8 cellular contexts compared by ENCODE assay signal in the genomic region with DNA sequence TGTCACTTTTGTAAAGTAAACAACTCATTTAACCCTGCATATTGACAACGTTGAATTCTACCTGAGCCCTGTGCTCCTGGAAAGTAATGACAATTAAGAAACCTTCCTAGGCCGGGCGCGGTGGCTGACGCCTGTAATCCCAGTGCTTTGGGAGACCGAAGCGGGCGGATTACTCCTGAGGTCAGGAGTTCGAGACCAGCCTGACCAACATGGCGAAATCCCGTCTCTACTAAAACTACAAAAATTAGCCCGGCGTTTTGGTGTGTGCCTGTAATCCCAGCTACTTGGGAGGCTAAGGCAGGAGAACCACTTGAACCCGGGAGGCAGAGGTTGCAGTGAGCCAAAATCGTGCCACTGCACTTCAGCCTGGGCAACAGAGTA. TPM values are rescaled to one million over a fixed set of nuclear protein-coding genes. Genes with fewer than 3 reads are reported as not detected.
DNase-seq lines count a peak whose midpoint lies in the region; ATAC-seq, FAIRE-seq and TF ChIP-seq lines count a peak whose summit lies in the region.
"Not testable (repeated sequence)": the region's sequence is repeated elsewhere in the genome, so short reads cannot be mapped to it uniquely, and the experiment has no call there.

No MANE protein-coding gene starts in this region.

- H3K23ac ChIP-seq in H1 (ENCODE audit: insufficient read length), result not testable (repeated sequence)

- not testable (repeated sequence) for H3K79me1 ChIP-seq in H1 (ENCODE audit: low read depth, low read length)

- POLR2A ChIA-PET in activated CD8-positive, alpha-beta T cell treated with anti-CD3 and anti-CD28 coated beads, Interleukin-2, amount 10 ng/mL, durations not matched to agents 7 days and 5 days (lab: Charles Lee), result interaction anchor here (0.9 kb wide), 1 partner anchor 20 kb away, joined by 3 read pairs; no protein-coding TSS in a partner anchor
- POLR2A ChIA-PET in H1 (lab: Charles Lee; ENCODE audit: partially characterized antibody), result interaction anchor here (0.7 to 1.4 kb wide), 3 partner anchors 12 to 149 kb away, joined by 3 to 4 read pairs (median 3); partner anchors contain the start of gene CUL5

- H2BK20ac ChIP-seq in H1 (ENCODE audit: low read length), result not testable (repeated sequence)

- H3K79me2 ChIP-seq in H1 (ENCODE audit: control insufficient read depth in 1 of 2, insufficient read depth in 2 of 2, low read length in 2 of 2), result peaks cover 0 to 17% of the 10 kb centered on the region in 2 experiments; a peak in 2 of 4 replicates

- H3K4me2 ChIP-seq in BLaER1 (peak overlapping the region; percentile 84), H1 (ENCODE audit: insufficient read depth in 1 of 2, low read depth in 2 of 2, low read length in 2 of 2) (peak overlapping the region; percentile 89 to 93; a peak in 3 of 4 replicates)

- intact Hi-C loops in lower lobe of right lung (cut with DNase I); psoas muscle (cut with DNase I): not testable (repeated sequence)

- H3K27ac Mint-ChIP-seq in T-helper 1 cell treated with Interleukin-12 subunit alpha and Interleukin-12 subunit beta and Interleukin-4 antibody, amounts not matched to agents 30 μg/mL and 1 μg/mL, for 36 hours; activated CD8-positive, alpha-beta T cell treated with anti-CD3 and anti-CD28 coated beads, Interleukin-2, amount 10 ng/mL, durations not matched to agents 7 days and 5 days: not testable (repeated sequence)

- not testable (repeated sequence) for H2BK12ac ChIP-seq in H1 (ENCODE audit: low read depth, low read length)

- H3K9me3 ChIP-seq in BLaER1; H1 (ENCODE audit: insufficient read depth in 2 of 2, low read depth in 1 of 2, low read length in 1 of 2); lower lobe of right lung; psoas muscle: not testable (repeated sequence)

- TF ChIP-seq CTCF in HFF-Myc (IDR thresholded peaks at IDR 0.05; ENCODE audit: low read depth, low read length, missing control alignments); H1 (IDR thresholded peaks at IDR 0.05; ENCODE audit: control extremely low read depth in 1 of 3, insufficient read depth in 1 of 3, low read depth in 1 of 3, low read length in 3 of 3); lower lobe of right lung (IDR thresholded peaks at IDR 0.05); psoas muscle (IDR thresholded peaks at IDR 0.05): not testable (repeated sequence)

- whole genome bisulfite sequencing in H1 (ENCODE audit: extremely low coverage in 1 of 2, insufficient coverage in 1 of 2, insufficient read length in 1 of 2, insufficient replicate concordance in 2 of 2, low coverage in 1 of 2, low lambda C conversion rate in 2 of 2, missing lambda C conversion rate in 1 of 2), 2 experiments, result 87% methylated on average over 15 of the region's 15 CpGs; no CpG with 5 or more reads in 1 of the 2 experiments
- 82 to 84% (median 84%) methylated on average over 15 of the region's 15 CpGs for WGBS in psoas muscle, 3 donors

- not testable (repeated sequence) for FAIRE-seq in H1 (lab: Jason Lieb, UNC)

- not testable (repeated sequence) for H2AK5ac ChIP-seq in H1 (ENCODE audit: low read depth, low read length)

- H2BK15ac ChIP-seq in H1 (ENCODE audit: low read length), result not testable (repeated sequence)

- H2BK5ac ChIP-seq in H1 (ENCODE audit: low read depth, low read length), result not testable (repeated sequence)

- CTCF ChIA-PET in activated CD8-positive, alpha-beta T cell treated with anti-CD3 and anti-CD28 coated beads, Interleukin-2, amount 10 ng/mL, durations not matched to agents 7 days and 5 days (lab: Charles Lee), result interaction anchor here (1.5 kb wide), 1 partner anchor 12 kb away, joined by 3 read pairs; no protein-coding TSS in a partner anchor
- CTCF ChIA-PET in H1 (lab: Charles Lee; ENCODE audit: partially characterized antibody), result interaction anchor here (0.8 to 1.1 kb wide), 2 partner anchors 9 to 768 kb away, joined by 3 to 4 read pairs; no protein-coding TSS in a partner anchor

- not testable (repeated sequence) for H3K14ac ChIP-seq in H1 (ENCODE audit: insufficient read length)

- H2BK120ac ChIP-seq in H1 (replicated peaks; ENCODE audit: low read depth, low read length), result not testable (repeated sequence)

- not testable (repeated sequence) for H3K27me3 ChIP-seq in BLaER1; H1 (replicated peaks in 1 of 4; ENCODE audit: control insufficient read depth in 3 of 4, extremely low read depth in 1 of 4, insufficient read depth in 3 of 4, low read length in 3 of 4); lower lobe of right lung (ENCODE audit: low read depth); psoas muscle (ENCODE audit: insufficient read depth in 3 of 3, low read length in 2 of 3)

- not testable (repeated sequence) for H4K8ac ChIP-seq in H1 (ENCODE audit: extremely low read depth, insufficient read depth, low read length)

- peaks cover 16% of the 10 kb centered on the region for H3K27me3 Mint-ChIP-seq in T-helper 1 cell treated with Interleukin-12 subunit alpha and Interleukin-12 subunit beta and Interleukin-4 antibody, amounts not matched to agents 30 μg/mL and 1 μg/mL, for 36 hours (ENCODE audit: low read depth)
- not testable (repeated sequence) for H3K27me3 Mint-ChIP-seq in activated CD8-positive, alpha-beta T cell treated with anti-CD3 and anti-CD28 coated beads, Interleukin-2, amount 10 ng/mL, durations not matched to agents 7 days and 5 days (ENCODE audit: low read depth)

- not testable (repeated sequence) for H3K36me3 Mint-ChIP-seq in T-helper 1 cell treated with Interleukin-12 subunit alpha and Interleukin-12 subunit beta and Interleukin-4 antibody, amounts not matched to agents 30 μg/mL and 1 μg/mL, for 36 hours (ENCODE audit: low read depth); activated CD8-positive, alpha-beta T cell treated with anti-CD3 and anti-CD28 coated beads, Interleukin-2, amount 10 ng/mL, durations not matched to agents 7 days and 5 days (ENCODE audit: low read depth)

- peaks cover 20% of the 10 kb centered on the region for H4K20me1 ChIP-seq in BLaER1
- not testable (repeated sequence) for H4K20me1 ChIP-seq in H1 (replicated peaks in 1 of 2; ENCODE audit: control insufficient read depth in 1 of 2, insufficient read depth in 2 of 2, low read length in 2 of 2)

- H2AFZ ChIP-seq in H1 (ENCODE audit: low read length), result not testable (repeated sequence)

- H3K4ac ChIP-seq in H1 (replicated peaks; ENCODE audit: insufficient read length, low read depth, low read length), result not testable (repeated sequence)

- H3K56ac ChIP-seq in H1 (replicated peaks; ENCODE audit: insufficient read length, low read depth, low read length), result not testable (repeated sequence)

- not testable (repeated sequence) for H4K5ac ChIP-seq in H1 (ENCODE audit: insufficient read length, low read depth, low read length)

- not testable (repeated sequence) for H3K36me3 ChIP-seq in BLaER1; H1 (ENCODE audit: control insufficient read depth in 2 of 4, insufficient read depth in 4 of 4, low read length in 3 of 4); lower lobe of right lung; psoas muscle (ENCODE audit: insufficient read depth in 1 of 2, low read depth in 1 of 2)

- not testable (repeated sequence) for H3K27ac ChIP-seq in BLaER1; H1 (ENCODE audit: low read depth, low read length); lower lobe of right lung; psoas muscle

- not testable (repeated sequence) for DNase-seq in HFF-Myc (ENCODE audit: extremely low read depth, low read depth); activated CD8-positive, alpha-beta T cell treated with anti-CD3 and anti-CD28 coated beads, Interleukin-2, amount 10 ng/mL, durations not matched to agents 7 days and 5 days; H1 (ENCODE audit: low read depth in 1 of 2, low spot score in 2 of 2); lower lobe of right lung; psoas muscle
- DNase-seq in NCI-H748 (lab: John Stamatoyannopoulos, UW; ENCODE audit: unreplicated experiment), result peak; percentile 19

- H3K4me1 ChIP-seq in BLaER1 (peaks cover 12% of the 10 kb centered on the region), lower lobe of right lung (peaks cover 22% of the 10 kb centered on the region)
- H3K4me1 ChIP-seq in H1 (replicated peaks in 1 of 4; ENCODE audit: control insufficient read depth in 3 of 4, insufficient read depth in 4 of 4, low read length in 3 of 4); psoas muscle: not testable (repeated sequence)

- H3K4me1 Mint-ChIP-seq in T-helper 1 cell treated with Interleukin-12 subunit alpha and Interleukin-12 subunit beta and Interleukin-4 antibody, amounts not matched to agents 30 μg/mL and 1 μg/mL, for 36 hours (ENCODE audit: low read depth), result peaks cover 15% of the 10 kb centered on the region
- peaks cover 25% of the 10 kb centered on the region for H3K4me1 Mint-ChIP-seq in activated CD8-positive, alpha-beta T cell treated with anti-CD3 and anti-CD28 coated beads, Interleukin-2, amount 10 ng/mL, durations not matched to agents 7 days and 5 days (ENCODE audit: low read depth)

- not testable (repeated sequence) for H3K9ac ChIP-seq in BLaER1; H1 (replicated peaks in 1 of 4; ENCODE audit: extremely low read depth in 1 of 4, low read depth in 3 of 4, low read length in 3 of 4)

- H3K4me3 ChIP-seq in BLaER1, result not testable (repeated sequence)
- H3K4me3 ChIP-seq in HFF-Myc (replicated peaks; ENCODE audit: low read depth, low read length), result peak overlapping the region; percentile 94
- peak overlapping the region in 1 of 4 experiments; percentile 85; a peak in 3 of 8 replicates for H3K4me3 ChIP-seq in H1 (ENCODE audit: extremely low read depth in 1 of 4, insufficient read depth in 2 of 4, low read depth in 3 of 4, low read length in 4 of 4)
- H3K4me3 ChIP-seq in lower lobe of right lung, result peak overlapping the region; percentile 81
- H3K4me3 ChIP-seq in psoas muscle, result peak overlapping the region; percentile 81

- H3K9me3 Mint-ChIP-seq in T-helper 1 cell treated with Interleukin-12 subunit alpha and Interleukin-12 subunit beta and Interleukin-4 antibody, amounts not matched to agents 30 μg/mL and 1 μg/mL, for 36 hours; activated CD8-positive, alpha-beta T cell treated with anti-CD3 and anti-CD28 coated beads, Interleukin-2, amount 10 ng/mL, durations not matched to agents 7 days and 5 days (ENCODE audit: insufficient read depth): not testable (repeated sequence)

- not testable (repeated sequence) for TF ChIP-seq RAD21 in H1 (IDR thresholded peaks at IDR 0.05 in 1 of 2, conservative IDR thresholded peaks at IDR 0.05 in 1 of 2; ENCODE audit: low read depth in 2 of 2, low read length in 2 of 2)

- H4K91ac ChIP-seq in H1 (replicated peaks; ENCODE audit: insufficient read length, low read length), result not testable (repeated sequence)

- peak overlapping the region; percentile 96 for H3K4me3 Mint-ChIP-seq in T-helper 1 cell treated with Interleukin-12 subunit alpha and Interleukin-12 subunit beta and Interleukin-4 antibody, amounts not matched to agents 30 μg/mL and 1 μg/mL, for 36 hours
- H3K4me3 Mint-ChIP-seq in activated CD8-positive, alpha-beta T cell treated with anti-CD3 and anti-CD28 coated beads, Interleukin-2, amount 10 ng/mL, durations not matched to agents 7 days and 5 days, result peak overlapping the region; percentile 93

- not testable (repeated sequence) for TF ChIP-seq EP300 in H1 (IDR thresholded peaks at IDR 0.05; ENCODE audit: borderline replicate concordance in 1 of 2, low read depth in 2 of 2, low read length in 2 of 2)

- H3K23me2 ChIP-seq in H1 (ENCODE audit: low read depth, low read length), result peaks cover 18% of the 10 kb centered on the region

- not testable (repeated sequence) for H3K18ac ChIP-seq in H1 (ENCODE audit: extremely low read depth, low read length)

- TF ChIP-seq POLR2A in H1 (IDR thresholded peaks at IDR 0.05; ENCODE audit: control extremely low read depth in 1 of 2, low read depth in 2 of 2, low read length in 2 of 2), result not testable (repeated sequence)

- not testable (repeated sequence) for ATAC-seq in activated CD8-positive, alpha-beta T cell treated with anti-CD3 and anti-CD28 coated beads, Interleukin-2, amount 10 ng/mL, durations not matched to agents 7 days and 5 days; lower lobe of right lung; psoas muscle

RNA-seq across cellular contexts. Expression of gene SLC35F2, which starts 1.6 kb away (rescaled TPM):
- total RNA-seq in activated CD8-positive, alpha-beta T cell treated with anti-CD3 and anti-CD28 coated beads, Interleukin-2, amount 10 ng/mL, durations not matched to agents 7 days and 5 days, result 10 to 100 TPM in 1 of 2 experiments, 1 to 10 TPM in 1; 8.7 to 11.0 TPM
- total RNA-seq in H1 (2021; fragmentation: NEBNext Ultra II Directional; extraction: Animal tissue kit (Norgen Biotek cat#: 25700)), result 28.0 and 29.7 TPM in 2 replicates
- polyA plus RNA-seq in H1 (2011; rRNA removed) (11.0 and 15.1 TPM in 2 replicates), psoas muscle (under 1 TPM; 0.37 to 0.70 (median 0.43) TPM)
- polyA plus RNA-seq in H1 (2011; cell fraction: cytosol; rRNA removed), result 12.5 TPM
- 8.5 TPM for polyA plus RNA-seq in H1 (2011; cell fraction: nucleus; rRNA removed)
- 18.7 to 23.4 TPM (median 19.7 TPM) in 4 replicates for polyA plus RNA-seq in H1 (2012, experiment 1 of 2)
- polyA plus RNA-seq in H1 (2012, experiment 2 of 2), result 4.7 TPM
- polyA plus RNA-seq in H1 (2013, experiment 1 of 2), result 26.3 TPM
- polyA plus RNA-seq in H1 (2013, experiment 2 of 2), result 29.5 TPM
- polyA minus RNA-seq in H1 (2011; rRNA and poly(A)+ RNA removed), result 43.2 and 45.9 TPM in 2 replicates
- 16.9 TPM for polyA minus RNA-seq in H1 (2011; cell fraction: cytosol; rRNA and poly(A)+ RNA removed)
- 12.5 TPM for polyA minus RNA-seq in H1 (2011; cell fraction: nucleus; rRNA and poly(A)+ RNA removed)
- total RNA-seq in lower lobe of right lung (3.9 TPM), psoas muscle (1 to 10 TPM in 3 of 4 donors, under 1 TPM in 1; 0.53 to 1.7 (median 1.1) TPM)
